ENCODE assay signal across 8 cellular contexts in genomic region chr1:161131721-161132409, GRCh38. TPM values are rescaled to one million over a fixed set of nuclear protein-coding genes. Genes with fewer than 3 reads are reported as not detected.
A peak's percentile ranks its signal among the peaks of the same experiment; 100 is the strongest.
DNase-seq lines count a peak whose midpoint lies in the region; ATAC-seq and TF ChIP-seq lines count a peak whose summit lies in the region.

No MANE protein-coding gene starts in this region.

- peak overlapping the region; percentile 88 for H3K27ac ChIP-seq in ectodermal cell (ENCODE audit: insufficient read depth, low read depth, low read length, poor library complexity, severe bottlenecking)

- peaks cover 11% of the 10 kb centered on the region for H3K4me1 ChIP-seq in ectodermal cell (ENCODE audit: control insufficient read depth, insufficient read depth, low read length)
- H3K4me1 ChIP-seq in mucosa of descending colon (ENCODE audit: low read depth), result peaks cover 16% of the 10 kb centered on the region

- H3K4me3 ChIP-seq in GM08714 (ENCODE audit: low read length) (peak overlapping the region; percentile 96), ectodermal cell (ENCODE audit: insufficient read depth, low read depth, low read length) (peak overlapping the region; percentile 50), mucosa of descending colon (peak overlapping the region; percentile 49)

- H3K9me3 ChIP-seq in ectodermal cell (ENCODE audit: control insufficient read depth, low read length), result no peaks in the 10 kb centered on the region
- no peaks in the 10 kb centered on the region for H3K9me3 ChIP-seq in mucosa of descending colon

- no peaks in the 10 kb centered on the region for H3K27me3 ChIP-seq in ectodermal cell (ENCODE audit: control insufficient read depth, insufficient read depth, low read length, poor library complexity, severe bottlenecking)

- 0% methylated on average over 20 of the region's 20 CpGs for WGBS in ectodermal cell, 2 experiments

- no peak for TF ChIP-seq CTCF in mucosa of descending colon (IDR thresholded peaks at IDR 0.05)

- no peak for ATAC-seq in mucosa of descending colon

- peak; percentile 61 for DNase-seq in NAMALWA (ENCODE audit: low spot score)
- DNase-seq in mucosa of descending colon, result peak in 1 of 3 donors; percentile 21
- DNase-seq in stimulated activated CD4-positive, alpha-beta T cell treated with anti-CD3 and anti-CD28 coated beads, Interleukin-2, amount 100 ng/mL, for 24 hours, result no peak
- no peak for DNase-seq in DMS114 treated with DMSO at 0.1 percent for 48 hours (lab: John Stamatoyannopoulos, UW; ENCODE audit: unreplicated experiment)
- DNase-seq in stimulated activated CD4-positive, alpha-beta T cell treated with anti-CD3 and anti-CD28 coated beads, Interleukin-4, amount 100 ng/mL, for 24 hours, result no peak
- DNase-seq in glomerular visceral epithelial cell (ENCODE audit: extremely low spot score), result no peak

- intact Hi-C loops in mucosa of descending colon (cut with DNase I, micrococcal nuclease), result no loop called here

- peaks cover 11% of the 10 kb centered on the region for H3K36me3 ChIP-seq in ectodermal cell (ENCODE audit: control insufficient read depth, insufficient read depth, low read length)
- no peaks in the 10 kb centered on the region for H3K36me3 ChIP-seq in mucosa of descending colon (ENCODE audit: low read depth)

RNA-seq across cellular contexts. Expression of gene DEDD, which starts 0.6 kb away (rescaled TPM):
- 50.8 TPM for polyA plus RNA-seq in ectodermal cell (2013, experiment 1 of 4)
- 45.7 TPM for polyA plus RNA-seq in ectodermal cell (2013, experiment 2 of 4)
- polyA plus RNA-seq in ectodermal cell (2013, experiment 3 of 4), result 40.5 TPM
- polyA plus RNA-seq in ectodermal cell (2013, experiment 4 of 4), result 42.3 TPM
- 10 to 100 TPM; 33.3 to 43.0 (median 37.2) TPM for total RNA-seq in mucosa of descending colon

RNA-seq across cellular contexts. Expression of gene NIT1, which starts 14.0 kb away (rescaled TPM):
- 56.7 TPM for polyA plus RNA-seq in ectodermal cell (2013, experiment 1 of 4)
- 61.4 TPM for polyA plus RNA-seq in ectodermal cell (2013, experiment 2 of 4)
- 52.4 TPM for polyA plus RNA-seq in ectodermal cell (2013, experiment 3 of 4)
- 57.9 TPM for polyA plus RNA-seq in ectodermal cell (2013, experiment 4 of 4)
- 10 to 100 TPM; 56.7 to 79.7 (median 62.8) TPM for total RNA-seq in mucosa of descending colon

RNA-seq across cellular contexts. Expression of gene PFDN2, which starts 14.0 kb away (rescaled TPM):
- 96.0 TPM for polyA plus RNA-seq in ectodermal cell (2013, experiment 1 of 4)
- 77.8 TPM for polyA plus RNA-seq in ectodermal cell (2013, experiment 2 of 4)
- polyA plus RNA-seq in ectodermal cell (2013, experiment 3 of 4), result 87.6 TPM
- 99.7 TPM for polyA plus RNA-seq in ectodermal cell (2013, experiment 4 of 4)
- 10 to 100 TPM; 20.7 to 40.2 (median 29.4) TPM for total RNA-seq in mucosa of descending colon

RNA-seq across cellular contexts. Expression of gene UFC1, which starts 21.9 kb away (rescaled TPM):
- polyA plus RNA-seq in ectodermal cell (2013, experiment 1 of 4), result 123 TPM
- 127 TPM for polyA plus RNA-seq in ectodermal cell (2013, experiment 2 of 4)
- polyA plus RNA-seq in ectodermal cell (2013, experiment 3 of 4), result 123 TPM
- 139 TPM for polyA plus RNA-seq in ectodermal cell (2013, experiment 4 of 4)
- 100 to 1,000 TPM in 1 of 3 donors, 10 to 100 TPM in 2; 88.6 to 114 (median 90.6) TPM for total RNA-seq in mucosa of descending colon

RNA-seq across cellular contexts. Expression of gene USP21, which starts 27.4 kb away (rescaled TPM):
- 60.5 TPM for polyA plus RNA-seq in ectodermal cell (2013, experiment 1 of 4)
- polyA plus RNA-seq in ectodermal cell (2013, experiment 2 of 4), result 40.9 TPM
- polyA plus RNA-seq in ectodermal cell (2013, experiment 3 of 4), result 41.3 TPM
- polyA plus RNA-seq in ectodermal cell (2013, experiment 4 of 4), result 44.3 TPM
- total RNA-seq in mucosa of descending colon, result 10 to 100 TPM; 20.1 to 35.4 (median 29.5) TPM
